Comparison of ENCODE assay signal across 1 cellular context in the genomic region with DNA sequence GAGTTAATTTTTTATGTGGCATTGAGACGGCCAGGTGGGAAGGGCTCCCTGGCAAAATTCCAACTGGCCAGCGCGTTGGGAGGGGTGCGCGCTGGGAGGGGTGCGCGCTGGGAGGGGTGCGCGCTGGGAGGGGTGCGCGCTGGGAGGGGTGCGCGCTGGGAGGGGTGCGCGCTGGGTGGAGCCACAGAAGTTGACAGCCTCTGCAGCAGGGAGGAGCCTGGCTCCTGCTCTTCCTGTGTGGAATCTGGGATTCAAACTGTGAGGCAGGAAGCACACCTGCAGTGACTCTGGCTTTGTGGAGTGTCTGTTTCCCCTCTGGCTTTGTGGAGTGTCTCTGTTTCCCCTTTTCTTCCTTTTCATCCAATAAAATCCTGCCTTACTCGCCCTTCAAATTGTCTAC.
TF ChIP-seq lines count a peak whose summit lies in the region.

No MANE protein-coding gene starts in this region.

TF ChIP-seq in GM23338, 12 proteins besides CTCF, POLR2A, EP300 and RAD21:
- TF ChIP-seq, protein P1, sequence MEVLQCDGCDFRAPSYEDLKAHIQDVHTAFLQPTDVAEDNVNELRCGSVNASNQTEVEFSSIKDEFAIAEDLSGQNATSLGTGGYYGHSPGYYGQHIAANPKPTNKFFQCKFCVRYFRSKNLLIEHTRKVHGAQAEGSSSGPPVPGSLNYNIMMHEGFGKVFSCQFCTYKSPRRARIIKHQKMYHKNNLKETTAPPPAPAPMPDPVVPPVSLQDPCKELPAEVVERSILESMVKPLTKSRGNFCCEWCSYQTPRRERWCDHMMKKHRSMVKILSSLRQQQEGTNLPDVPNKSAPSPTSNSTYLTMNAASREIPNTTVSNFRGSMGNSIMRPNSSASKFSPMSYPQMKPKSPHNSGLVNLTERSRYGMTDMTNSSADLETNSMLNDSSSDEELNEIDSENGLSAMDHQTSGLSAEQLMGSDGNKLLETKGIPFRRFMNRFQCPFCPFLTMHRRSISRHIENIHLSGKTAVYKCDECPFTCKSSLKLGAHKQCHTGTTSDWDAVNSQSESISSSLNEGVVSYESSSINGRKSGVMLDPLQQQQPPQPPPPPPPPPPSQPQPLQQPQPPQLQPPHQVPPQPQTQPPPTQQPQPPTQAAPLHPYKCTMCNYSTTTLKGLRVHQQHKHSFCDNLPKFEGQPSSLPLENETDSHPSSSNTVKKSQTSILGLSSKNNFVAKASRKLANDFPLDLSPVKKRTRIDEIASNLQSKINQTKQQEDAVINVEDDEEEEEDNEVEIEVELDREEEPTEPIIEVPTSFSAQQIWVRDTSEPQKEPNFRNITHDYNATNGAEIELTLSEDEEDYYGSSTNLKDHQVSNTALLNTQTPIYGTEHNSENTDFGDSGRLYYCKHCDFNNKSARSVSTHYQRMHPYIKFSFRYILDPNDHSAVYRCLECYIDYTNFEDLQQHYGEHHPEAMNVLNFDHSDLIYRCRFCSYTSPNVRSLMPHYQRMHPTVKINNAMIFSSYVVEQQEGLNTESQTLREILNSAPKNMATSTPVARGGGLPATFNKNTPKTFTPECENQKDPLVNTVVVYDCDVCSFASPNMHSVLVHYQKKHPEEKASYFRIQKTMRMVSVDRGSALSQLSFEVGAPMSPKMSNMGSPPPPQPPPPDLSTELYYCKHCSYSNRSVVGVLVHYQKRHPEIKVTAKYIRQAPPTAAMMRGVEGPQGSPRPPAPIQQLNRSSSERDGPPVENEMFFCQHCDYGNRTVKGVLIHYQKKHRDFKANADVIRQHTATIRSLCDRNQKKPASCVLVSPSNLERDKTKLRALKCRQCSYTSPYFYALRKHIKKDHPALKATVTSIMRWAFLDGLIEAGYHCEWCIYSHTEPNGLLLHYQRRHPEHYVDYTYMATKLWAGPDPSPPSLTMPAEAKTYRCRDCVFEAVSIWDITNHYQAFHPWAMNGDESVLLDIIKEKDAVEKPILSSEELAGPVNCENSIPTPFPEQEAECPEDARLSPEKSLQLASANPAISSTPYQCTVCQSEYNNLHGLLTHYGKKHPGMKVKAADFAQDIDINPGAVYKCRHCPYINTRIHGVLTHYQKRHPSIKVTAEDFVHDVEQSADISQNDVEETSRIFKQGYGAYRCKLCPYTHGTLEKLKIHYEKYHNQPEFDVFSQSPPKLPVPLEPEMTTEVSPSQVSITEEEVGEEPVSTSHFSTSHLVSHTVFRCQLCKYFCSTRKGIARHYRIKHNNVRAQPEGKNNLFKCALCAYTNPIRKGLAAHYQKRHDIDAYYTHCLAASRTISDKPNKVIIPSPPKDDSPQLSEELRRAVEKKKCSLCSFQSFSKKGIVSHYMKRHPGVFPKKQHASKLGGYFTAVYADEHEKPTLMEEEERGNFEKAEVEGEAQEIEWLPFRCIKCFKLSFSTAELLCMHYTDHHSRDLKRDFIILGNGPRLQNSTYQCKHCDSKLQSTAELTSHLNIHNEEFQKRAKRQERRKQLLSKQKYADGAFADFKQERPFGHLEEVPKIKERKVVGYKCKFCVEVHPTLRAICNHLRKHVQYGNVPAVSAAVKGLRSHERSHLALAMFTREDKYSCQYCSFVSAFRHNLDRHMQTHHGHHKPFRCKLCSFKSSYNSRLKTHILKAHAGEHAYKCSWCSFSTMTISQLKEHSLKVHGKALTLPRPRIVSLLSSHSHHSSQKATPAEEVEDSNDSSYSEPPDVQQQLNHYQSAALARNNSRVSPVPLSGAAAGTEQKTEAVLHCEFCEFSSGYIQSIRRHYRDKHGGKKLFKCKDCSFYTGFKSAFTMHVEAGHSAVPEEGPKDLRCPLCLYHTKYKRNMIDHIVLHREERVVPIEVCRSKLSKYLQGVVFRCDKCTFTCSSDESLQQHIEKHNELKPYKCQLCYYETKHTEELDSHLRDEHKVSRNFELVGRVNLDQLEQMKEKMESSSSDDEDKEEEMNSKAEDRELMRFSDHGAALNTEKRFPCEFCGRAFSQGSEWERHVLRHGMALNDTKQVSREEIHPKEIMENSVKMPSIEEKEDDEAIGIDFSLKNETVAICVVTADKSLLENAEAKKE (CRISPR knock-in tag; IDR thresholded peaks at IDR 0.05): no peak
- TF ChIP-seq POLR2AphosphoS5 (IDR thresholded peaks at IDR 0.05; ENCODE audit: low read depth) (peak; percentile 54; the same call in 1 of the 2 replicates), CREB1 (CRISPR knock-in tag; IDR thresholded peaks at IDR 0.05; ENCODE audit: low read depth) (no peak)
- TF ChIP-seq, protein P2, sequence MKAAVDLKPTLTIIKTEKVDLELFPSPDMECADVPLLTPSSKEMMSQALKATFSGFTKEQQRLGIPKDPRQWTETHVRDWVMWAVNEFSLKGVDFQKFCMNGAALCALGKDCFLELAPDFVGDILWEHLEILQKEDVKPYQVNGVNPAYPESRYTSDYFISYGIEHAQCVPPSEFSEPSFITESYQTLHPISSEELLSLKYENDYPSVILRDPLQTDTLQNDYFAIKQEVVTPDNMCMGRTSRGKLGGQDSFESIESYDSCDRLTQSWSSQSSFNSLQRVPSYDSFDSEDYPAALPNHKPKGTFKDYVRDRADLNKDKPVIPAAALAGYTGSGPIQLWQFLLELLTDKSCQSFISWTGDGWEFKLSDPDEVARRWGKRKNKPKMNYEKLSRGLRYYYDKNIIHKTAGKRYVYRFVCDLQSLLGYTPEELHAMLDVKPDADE (IDR thresholded peaks at IDR 0.05): 0 out of 2 replicates have a peak, but pooled peaks have one; percentile 37
TF ChIP-seq in GM23338: peak in this region for 2.
